In the genomic region with DNA sequence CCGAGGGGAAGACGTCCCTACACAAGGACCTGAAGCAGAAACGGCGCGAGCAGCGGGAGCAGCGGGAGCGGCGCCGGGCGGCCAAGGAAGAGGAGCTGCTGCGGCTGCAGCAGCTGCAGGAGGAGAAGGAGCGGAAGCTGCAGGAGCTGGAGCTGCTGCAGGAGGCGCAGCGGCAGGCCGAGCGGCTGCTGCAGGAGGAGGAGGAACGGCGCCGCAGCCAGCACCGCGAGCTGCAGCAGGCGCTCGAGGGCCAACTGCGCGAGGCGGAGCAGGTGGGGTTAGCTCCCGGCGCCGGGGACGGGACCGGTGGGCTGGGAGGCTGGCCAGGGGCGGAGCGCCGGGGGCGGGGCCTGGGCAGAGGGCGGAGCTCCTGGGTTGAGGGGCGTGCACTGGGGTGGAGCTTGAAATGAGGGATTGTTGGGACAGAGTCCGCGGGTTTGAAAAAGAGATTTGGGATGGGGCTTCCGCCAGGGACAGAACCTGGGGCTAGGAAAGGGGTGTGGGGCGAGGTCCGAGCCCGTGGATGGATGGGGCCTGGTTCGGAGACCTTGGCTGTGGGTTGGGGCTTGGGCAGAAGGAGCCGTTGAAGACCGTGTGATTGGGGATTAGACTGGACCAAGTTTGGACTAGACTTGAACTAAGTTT, we compare ENCODE assay signal across 8 cellular contexts. TPM values are rescaled to one million over a fixed set of nuclear protein-coding genes. Genes with fewer than 3 reads are reported as not detected.
DNase-seq lines count a peak whose midpoint lies in the region; ATAC-seq and TF ChIP-seq lines count a peak whose summit lies in the region.

No MANE protein-coding gene starts in this region.

- TF ChIP-seq POLR2A in body of pancreas (IDR thresholded peaks at IDR 0.05), result peak in 2 of 3 donors; percentile 41 to 52

- no peaks in the 10 kb centered on the region for H3K27me3 ChIP-seq in body of pancreas

- H3K4me3 ChIP-seq in body of pancreas, result peak overlapping the region in 1 of 2 donors; percentile 44

- peak overlapping the region in 3 of 4 donors; percentile 29 to 59 (median 46) for H3K27ac ChIP-seq in body of pancreas

- H3K9me3 ChIP-seq in body of pancreas, result no peaks in the 10 kb centered on the region

- TF ChIP-seq CTCF in body of pancreas (IDR thresholded peaks at IDR 0.05), result peak in 2 of 7 experiments; percentile 3 to 15

- H3K36me3 ChIP-seq in body of pancreas (replicated peaks in 1 of 2; ENCODE audit: insufficient read depth in 1 of 2, low read depth in 2 of 2), result peaks cover 0 to 2% of the 10 kb centered on the region in 2 donors

- 10 to 14% methylated on average over 27 to 41 of the region's 47 CpGs for WGBS in body of pancreas, 2 donors

- DNase-seq in DMS79 (lab: John Stamatoyannopoulos, UW), result peak; percentile 70
- peak; percentile 69 for DNase-seq in NCI-H2029 (lab: John Stamatoyannopoulos, UW)
- peak; percentile 84 to 89 (median 86) for DNase-seq in body of pancreas
- peak in 47 of 51 donors; percentile 17 to 88 (median 68) for DNase-seq in hypothalamus (lab: John Stamatoyannopoulos, UW)
- peak; percentile 55 for DNase-seq in renal cortical epithelial cell (ENCODE audit: low read depth)
- no peak for DNase-seq in OCI-M2 (lab: John Stamatoyannopoulos, UW; ENCODE audit: unreplicated experiment)

- ATAC-seq in body of pancreas (peak; percentile 98), HG02973 (IDR thresholded peaks at IDR 0.05; ENCODE audit: unreplicated experiment) (no peak), HG03108 (IDR thresholded peaks at IDR 0.05; ENCODE audit: unreplicated experiment) (no peak)

- intact Hi-C loops in body of pancreas (cut with DNase I), result no loop called here

- H3K4me1 ChIP-seq in body of pancreas, result peaks cover 12% of the 10 kb centered on the region

RNA-seq across cellular contexts. Expression of a gene that starts 20.7 kb away (rescaled TPM):
- total RNA-seq in body of pancreas (10 to 100 TPM; 10.2 to 23.3 TPM), renal cortical epithelial cell (0.99 and 2.6 TPM in 2 replicates)

RNA-seq across cellular contexts. Expression of a gene that starts 24.0 kb away (rescaled TPM):
- total RNA-seq in body of pancreas (10 to 100 TPM in 1 of 2 donors, 1 to 10 TPM in 1; 6.0 to 11.2 TPM), renal cortical epithelial cell (6.8 and 14.3 TPM in 2 replicates)

RNA-seq across cellular contexts. Expression of a gene that starts 58.8 kb away (rescaled TPM):
- total RNA-seq in body of pancreas (10 to 100 TPM; 34.2 to 56.7 TPM), renal cortical epithelial cell (15.6 and 23.0 TPM in 2 replicates)
